In genomic region chr20:38141889-38142494, GRCh38 we compare ENCODE assay signal across 1 cellular context.
TF ChIP-seq lines count a peak whose summit lies in the region.

No MANE protein-coding gene starts in this region.

TF ChIP-seq in K562, 482 proteins besides CTCF, POLR2A, EP300 and RAD21:
- peak; percentile 60 for TF ChIP-seq POLR2G (IDR thresholded peaks at IDR 0.05; ENCODE audit: low read depth, low read length)
- TF ChIP-seq KDM1A (IDR thresholded peaks at IDR 0.05) = 0 out of 4 replicates have a peak, but pooled peaks of 1 of the 2 experiments have one; percentile 25
- peak; percentile 98 for TF ChIP-seq ZFP36 (IDR thresholded peaks at IDR 0.05; ENCODE audit: low read depth, low read length, partially characterized antibody)
- TF ChIP-seq ZNF75A (CRISPR knock-in tag; IDR thresholded peaks at IDR 0.05) = no peak
- no peak for TF ChIP-seq NBN (IDR thresholded peaks at IDR 0.05; ENCODE audit: low read depth)
- TF ChIP-seq ZNF436 (CRISPR knock-in tag; IDR thresholded peaks at IDR 0.05) = peak; percentile 71; the same call in 1 of the 2 replicates
- TF ChIP-seq RBM25 (IDR thresholded peaks at IDR 0.05; ENCODE audit: low read depth, low read length, severe bottlenecking) = peak; percentile 77
- TF ChIP-seq BCOR (IDR thresholded peaks at IDR 0.05) = peak; percentile 45; the same call in 1 of the 2 replicates
- TF ChIP-seq TEAD1 (CRISPR knock-in tag; IDR thresholded peaks at IDR 0.05) = no peak
